Comparison of ENCODE assay signal across 19 cellular contexts in genomic region chr10:3978174-3978573, GRCh38.
DNase-seq lines count a peak whose midpoint lies in the region; ATAC-seq, FAIRE-seq and TF ChIP-seq lines count a peak whose summit lies in the region.
"Had no signal": no experiment of that assay in that cellular context is flagged by ENCODE, and none has a peak within 500 bp of the region (broad histone marks: within the 10 kb centered on the region; RNA-seq: fewer than 3 reads in every experiment).

No MANE protein-coding gene starts in this region.

- no peaks in the 10 kb centered on the region for H3K79me1 ChIP-seq in mesenchymal stem cell (replicated peaks; ENCODE audit: low read length, poor library complexity, severe bottlenecking)

- H2BK120ac ChIP-seq in mesenchymal stem cell (ENCODE audit: low read depth, low read length): no peak overlapping the region

- no peak overlapping the region for H4K91ac ChIP-seq in mesenchymal stem cell (ENCODE audit: low read length)

- peaks cover 5% of the 10 kb centered on the region for H3K4me1 ChIP-seq in mesenchymal stem cell (ENCODE audit: control insufficient read depth, insufficient read depth, low read depth, low read length)
- H3K4me1 ChIP-seq: right atrium auricular region, SJCRH30 had no signal

- peak; percentile 81 for FAIRE-seq in RCC 7860 (lab: Jason Lieb, UNC)
- FAIRE-seq: endothelial cell of umbilical vein had no signal

- no peaks in the 10 kb centered on the region for H3K36me3 ChIP-seq in mesenchymal stem cell (ENCODE audit: control insufficient read depth in 1 of 2, insufficient read depth in 2 of 2, low read depth in 1 of 2, low read length in 2 of 2)
- H3K36me3 ChIP-seq: right atrium auricular region, SJCRH30, stomach had no signal

- H4K8ac ChIP-seq in mesenchymal stem cell (ENCODE audit: low read length): no peak overlapping the region

- WGBS in mesenchymal stem cell: 60% methylated on average over 1 of the region's 1 CpG

- H3K4me2 ChIP-seq in mesenchymal stem cell (ENCODE audit: low read length, poor library complexity, severe bottlenecking): no peak overlapping the region

- no peak overlapping the region for H3K9ac ChIP-seq in mesenchymal stem cell (ENCODE audit: low read length)

- H3K9me3 ChIP-seq in mesenchymal stem cell (ENCODE audit: control insufficient read depth, low read length): peaks cover 12% of the 10 kb centered on the region
- H3K9me3 ChIP-seq: SJCRH30 had no signal

- H2AFZ ChIP-seq in mesenchymal stem cell (ENCODE audit: low read depth, low read length): no peak overlapping the region

- no peak overlapping the region for H3K14ac ChIP-seq in mesenchymal stem cell (ENCODE audit: low read length in 2 of 2)

- H3K18ac ChIP-seq in mesenchymal stem cell (ENCODE audit: low read depth in 1 of 2, low read length in 2 of 2): no peak overlapping the region

- no peak overlapping the region for H2BK15ac ChIP-seq in mesenchymal stem cell (ENCODE audit: low read depth, poor library complexity, severe bottlenecking)

- no peak overlapping the region for H2BK12ac ChIP-seq in mesenchymal stem cell (ENCODE audit: low read length in 2 of 2)

- H3K4me3 ChIP-seq in epithelial cell of proximal tubule (ENCODE audit: low read depth, low read length) (no peak overlapping the region), mesenchymal stem cell (ENCODE audit: insufficient read depth in 1 of 2, low read depth in 1 of 2, low read length in 2 of 2) (no peak overlapping the region)
- H3K4me3 ChIP-seq: coronary artery, right atrium auricular region, SJCRH30, stomach had no signal

- H3K27ac ChIP-seq in mesenchymal stem cell (ENCODE audit: low read length, poor library complexity, severe bottlenecking): no peak overlapping the region
- H3K27ac ChIP-seq: coronary artery, right atrium auricular region, SJCRH30, stomach had no signal

- DNase-seq in EH (ENCODE audit: low read depth) (peak; percentile 75), RCC 7860 (ENCODE audit: low spot score) (peak; percentile 75), epithelial cell of proximal tubule (ENCODE audit: low read depth) (peak; percentile 60), mesenchymal stem cell (peak; percentile 21), amniotic stem cell (lab: John Stamatoyannopoulos, UW) (no peak), NCI-H524 treated with DMSO at 0.1 percent for 48 hours (lab: John Stamatoyannopoulos, UW) (no peak)
- no peak for DNase-seq in activated naive CD4-positive, alpha-beta T cell treated with anti-CD3 and anti-CD28 coated beads, Interleukin-2, amount 50 U/mL, for 16 hours
- DNase-seq: activated effector memory CD4-positive, alpha-beta T cell treated with Interleukin-2 at 50 U/mL for 16 hours; amygdala; MM.1S; NCI-H1930; NCI-H510A treated with DMSO at 0.1 percent for 48 hours; SJCRH30; stomach; T-helper 9 cell had no signal

- TF ChIP-seq CTCF in epithelial cell of proximal tubule (conservative IDR thresholded peaks at IDR 0.05; ENCODE audit: low read depth, low read length): no peak

- no peaks in the 10 kb centered on the region for H3K27me3 ChIP-seq in mesenchymal stem cell (ENCODE audit: control insufficient read depth in 1 of 2, insufficient read depth in 1 of 2, low read length in 2 of 2)
- H3K27me3 ChIP-seq: right atrium auricular region, SJCRH30, stomach had no signal

- no peak overlapping the region for H2BK5ac ChIP-seq in mesenchymal stem cell (ENCODE audit: low read depth, low read length, poor library complexity, severe bottlenecking)

- no peak overlapping the region for H2AK5ac ChIP-seq in mesenchymal stem cell (ENCODE audit: low read length, severe bottlenecking)

- no peak overlapping the region for H3K23ac ChIP-seq in mesenchymal stem cell (ENCODE audit: low read length in 2 of 2)

- no peak for ATAC-seq in GM18511 (IDR thresholded peaks at IDR 0.05; ENCODE audit: unreplicated experiment)

- H3K4ac ChIP-seq in mesenchymal stem cell (ENCODE audit: low read depth in 1 of 2, low read length in 2 of 2): no peak overlapping the region

Comparison
In these comparisons a context has a peak if more than half of its experiments do, and no peak if none do; other contexts are left out.
1. DNase-seq: peak in EH (single experiment), RCC 7860 (single experiment), epithelial cell of proximal tubule (single experiment) and mesenchymal stem cell (single experiment); none in activated naive CD4-positive, alpha-beta T cell treated with anti-CD3 and anti-CD28 coated beads, Interleukin-2, amount 50 U/mL, for 16 hours (single experiment), amniotic stem cell (single experiment) and NCI-H524 treated with DMSO at 0.1 percent for 48 hours (single experiment).